18 cellular contexts compared by ENCODE assay signal in genomic region chr12:71085575-71085974, GRCh38.
DNase-seq lines count a peak whose midpoint lies in the region; ATAC-seq, FAIRE-seq and TF ChIP-seq lines count a peak whose summit lies in the region.
"Had no signal": no experiment of that assay in that cellular context is flagged by ENCODE, and none has a peak within 500 bp of the region (broad histone marks: within the 10 kb centered on the region; RNA-seq: fewer than 3 reads in every experiment).

No MANE protein-coding gene starts in this region.

- TF ChIP-seq CTCF in K562 (IDR thresholded peaks at IDR 0.05 in 2 of 3, conservative IDR thresholded peaks at IDR 0.05 in 1 of 3; ENCODE audit: insufficient read depth in 2 of 3, low read depth in 1 of 3, low read length in 3 of 3): no peak
- TF ChIP-seq CTCF in epithelial cell of esophagus (IDR thresholded peaks at IDR 0.05; ENCODE audit: insufficient read depth, low read depth, low read length, missing control alignments): no peak
- no peak for TF ChIP-seq CTCF in progenitor cell of endocrine pancreas (IDR thresholded peaks at IDR 0.05; ENCODE audit: unreplicated experiment)
- no peak for TF ChIP-seq CTCF in hepatocyte (IDR thresholded peaks at IDR 0.05; ENCODE audit: poor library complexity)

- H3K9me1 ChIP-seq in K562 (ENCODE audit: control insufficient read depth, insufficient read depth, low read length): no peaks in the 10 kb centered on the region

- H3K4me2 ChIP-seq in K562 (ENCODE audit: insufficient read depth, low read length) (no peak overlapping the region), hepatocyte (no peak overlapping the region)
- H3K4me2 ChIP-seq: A549 had no signal

- H3K4me1 Mint-ChIP-seq in activated T-cell treated with anti-CD3 and anti-CD28 coated beads, Interleukin-2, amount 50 U/mL, for 4 hours (ENCODE audit: low read depth): no peaks in the 10 kb centered on the region
- peaks cover 2% of the 10 kb centered on the region for H3K4me1 Mint-ChIP-seq in progenitor cell of endocrine pancreas (ENCODE audit: low read depth)
- H3K4me1 Mint-ChIP-seq: CD4-positive, alpha-beta memory T cell had no signal

- H3K79me2 ChIP-seq in K562 (ENCODE audit: control insufficient read depth, insufficient read depth, low read length) (no peaks in the 10 kb centered on the region), hepatocyte (no peaks in the 10 kb centered on the region)

- no peak for FAIRE-seq in K562 (lab: Jason Lieb, UNC)
- peak; percentile 70 for FAIRE-seq in small intestine (lab: Jason Lieb, UNC)
- FAIRE-seq: A549, GM12878, GM18507, HepG2, HTR-8/SVneo had no signal

- in situ Hi-C loops in K562 (cut with MboI): no loop called here

- TF ChIP-seq POLR2A in K562 (conservative IDR thresholded peaks at IDR 0.05): no peak

- H2AFZ ChIP-seq in K562 (ENCODE audit: low read depth, low read length) (no peak overlapping the region), hepatocyte (no peak overlapping the region)

- no peak for TF ChIP-seq EP300 in K562 (IDR thresholded peaks at IDR 0.05; ENCODE audit: low read length)

- H3K9me2 ChIP-seq in hepatocyte (replicated peaks; ENCODE audit: insufficient read depth): no peaks in the 10 kb centered on the region

- no peaks in the 10 kb centered on the region for H3K27me3 Mint-ChIP-seq in activated T-cell treated with anti-CD3 and anti-CD28 coated beads, Interleukin-2, amount 50 U/mL, for 4 hours (ENCODE audit: low read depth)
- H3K27me3 Mint-ChIP-seq in progenitor cell of endocrine pancreas: no peaks in the 10 kb centered on the region
- H3K27me3 Mint-ChIP-seq: CD4-positive, alpha-beta memory T cell had no signal

- no peaks in the 10 kb centered on the region for H3K4me1 ChIP-seq in K562 (replicated peaks in 1 of 2; ENCODE audit: control insufficient read depth in 2 of 2, insufficient read depth in 2 of 2, low read length in 2 of 2)
- H3K4me1 ChIP-seq in small intestine (ENCODE audit: control insufficient read depth in 2 of 2, insufficient read depth in 1 of 2, low read depth in 1 of 2, low read length in 1 of 2): no peaks in the 10 kb centered on the region
- no peaks in the 10 kb centered on the region for H3K4me1 ChIP-seq in hepatocyte (ENCODE audit: insufficient read depth)
- H3K4me1 ChIP-seq: A549, BE2C had no signal

- no peak overlapping the region for H3K4me3 ChIP-seq in K562
- H3K4me3 ChIP-seq in epithelial cell of esophagus (ENCODE audit: low read length): no peak overlapping the region
- H3K4me3 ChIP-seq in small intestine (ENCODE audit: low read depth in 1 of 2, low read length in 2 of 2): no peak overlapping the region
- H3K4me3 ChIP-seq in hepatocyte: no peak overlapping the region
- H3K4me3 ChIP-seq: A549, GM12878 had no signal

- DNase-seq in NCI-H226: peak; percentile 47
- no peak for DNase-seq in K562 (ENCODE audit: extremely low read depth in 1 of 4, low spot score in 3 of 4)
- peak; percentile 19 for DNase-seq in epithelial cell of esophagus (ENCODE audit: low read depth)
- no peak for DNase-seq in small intestine
- no peak for DNase-seq in activated T-cell treated with anti-CD3 and anti-CD28 coated beads, Interleukin-2, amount 50 U/mL, for 4 hours
- DNase-seq in progenitor cell of endocrine pancreas (ENCODE audit: low spot score, unreplicated experiment): no peak
- no peak for DNase-seq in hepatocyte (ENCODE audit: low spot score)
- DNase-seq: BE2C; CD4-positive, alpha-beta memory T cell; DMS79 had no signal

- no peak overlapping the region for H3K9ac ChIP-seq in K562 (ENCODE audit: insufficient read depth in 1 of 2, low read depth in 2 of 2, low read length in 2 of 2)

- ATAC-seq in K562: no peak
- no peak for ATAC-seq in activated T-cell treated with anti-CD3 and anti-CD28 coated beads, Interleukin-2, amount 50 U/mL, for 4 hours
- no peak for ATAC-seq in GM19452 (IDR thresholded peaks at IDR 0.05; ENCODE audit: unreplicated experiment)
- ATAC-seq: A549, GM12878, HCT116, HepG2 had no signal

- H3K27ac ChIP-seq in K562 (ENCODE audit: extremely low read depth, low read depth, low read length): no peak overlapping the region
- no peak overlapping the region for H3K27ac ChIP-seq in small intestine (ENCODE audit: low read depth in 1 of 2, low read length in 1 of 2)
- H3K27ac ChIP-seq in hepatocyte: no peak overlapping the region
- H3K27ac ChIP-seq: A549, C4-2B had no signal

- no peaks in the 10 kb centered on the region for H3K27me3 ChIP-seq in K562 (ENCODE audit: control insufficient read depth in 2 of 2, insufficient read depth in 2 of 2, low read length in 2 of 2)
- no peaks in the 10 kb centered on the region for H3K27me3 ChIP-seq in small intestine (ENCODE audit: control insufficient read depth in 2 of 2, insufficient read depth in 2 of 2, low read length in 2 of 2)
- H3K27me3 ChIP-seq in hepatocyte: no peaks in the 10 kb centered on the region
- H3K27me3 ChIP-seq: BE2C had no signal

- H3K36me3 ChIP-seq in K562 (ENCODE audit: control insufficient read depth, insufficient read depth, low read length): no peaks in the 10 kb centered on the region
- no peaks in the 10 kb centered on the region for H3K36me3 ChIP-seq in small intestine (ENCODE audit: control insufficient read depth in 2 of 2, insufficient read depth in 2 of 2, low read length in 2 of 2)
- no peaks in the 10 kb centered on the region for H3K36me3 ChIP-seq in hepatocyte (replicated peaks; ENCODE audit: insufficient read depth, low read depth)
- H3K36me3 ChIP-seq: BE2C had no signal

- no peak overlapping the region for H3K27ac Mint-ChIP-seq in progenitor cell of endocrine pancreas
- H3K27ac Mint-ChIP-seq: CD4-positive, alpha-beta memory T cell had no signal

- H4K20me1 ChIP-seq in K562 (replicated peaks; ENCODE audit: control insufficient read depth, insufficient read depth, low read length) (no peaks in the 10 kb centered on the region), hepatocyte (ENCODE audit: insufficient read depth, poor library complexity, severe bottlenecking) (no peaks in the 10 kb centered on the region)

- H3K36me3 Mint-ChIP-seq in activated T-cell treated with anti-CD3 and anti-CD28 coated beads, Interleukin-2, amount 50 U/mL, for 4 hours (ENCODE audit: insufficient read depth): no peaks in the 10 kb centered on the region
- no peaks in the 10 kb centered on the region for H3K36me3 Mint-ChIP-seq in progenitor cell of endocrine pancreas (ENCODE audit: insufficient read depth)
- H3K36me3 Mint-ChIP-seq: CD4-positive, alpha-beta memory T cell had no signal

- intact Hi-C loops in K562 (cut with micrococcal nuclease): no loop called here

- WGBS in K562 (ENCODE audit: insufficient coverage, low coverage, missing lambda C conversion rate): 7% methylated on average over 1 of the region's 1 CpG
- 70 to 85% (median 81%) methylated on average over 1 of the region's 1 CpG for WGBS in small intestine, 3 donors
- WGBS in hepatocyte (ENCODE audit: low lambda C conversion rate, missing lambda C conversion rate): 74% methylated on average over 1 of the region's 1 CpG

- POLR2A ChIA-PET in K562 (lab: Yijun Ruan, JAX): no interaction called here

- H3K9me3 ChIP-seq in K562 (replicated peaks; ENCODE audit: control insufficient read depth, insufficient read depth, low read depth, low read length): no peaks in the 10 kb centered on the region
- H3K9me3 ChIP-seq in small intestine (ENCODE audit: control insufficient read depth, low read depth): no peaks in the 10 kb centered on the region
- H3K9me3 ChIP-seq in hepatocyte (ENCODE audit: low read depth): no peaks in the 10 kb centered on the region
- H3K9me3 ChIP-seq: A549, BE2C had no signal

- no TSS peak for BruUV-seq in K562 (replicated peaks; lab: Mats Ljungman, UMichigan)

- H3K4me3 Mint-ChIP-seq in activated T-cell treated with anti-CD3 and anti-CD28 coated beads, Interleukin-2, amount 50 U/mL, for 4 hours: no peak overlapping the region
- no peak overlapping the region for H3K4me3 Mint-ChIP-seq in progenitor cell of endocrine pancreas (ENCODE audit: low read depth)
- H3K4me3 Mint-ChIP-seq: CD4-positive, alpha-beta memory T cell had no signal

- TF ChIP-seq RAD21 in K562 (CRISPR knock-in tag; conservative IDR thresholded peaks at IDR 0.05 in 1 of 2, IDR thresholded peaks at IDR 0.05 in 1 of 2): no peak

- CTCF ChIA-PET in K562 (lab: Yijun Ruan, JAX; ENCODE audit: low intra/inter-chr PET ratio): no interaction called here

- peaks cover 8% of the 10 kb centered on the region for H3K9me3 Mint-ChIP-seq in activated T-cell treated with anti-CD3 and anti-CD28 coated beads, Interleukin-2, amount 50 U/mL, for 4 hours
- H3K9me3 Mint-ChIP-seq in progenitor cell of endocrine pancreas (ENCODE audit: low read depth): peaks cover 15% of the 10 kb centered on the region

TF ChIP-seq in K562, 482 proteins besides CTCF, POLR2A, EP300 and RAD21:
- TF ChIP-seq ZNF347 (CRISPR knock-in tag; IDR thresholded peaks at IDR 0.05; ENCODE audit: low read depth) (no peak), CEBPB (tag; IDR thresholded peaks at IDR 0.05) (0 out of 2 replicates have a peak, but pooled peaks have one; percentile 19), FOSL1 (tag; conservative IDR thresholded peaks at IDR 0.05) (peak; percentile 53; the same call in 1 of the 2 replicates)

Comparison
In these comparisons a context has a peak if more than half of its experiments do, and no peak if none do; other contexts are left out.
1. DNase-seq: peak in NCI-H226 (single experiment) and epithelial cell of esophagus (single experiment); none in K562 (0 of 4), small intestine (single experiment), activated T-cell treated with anti-CD3 and anti-CD28 coated beads, Interleukin-2, amount 50 U/mL, for 4 hours (single experiment), progenitor cell of endocrine pancreas (single experiment) and hepatocyte (single experiment).